8 cellular contexts compared by ENCODE assay signal in genomic region chr19:13848811-13849241, GRCh38. TPM values are rescaled to one million over a fixed set of nuclear protein-coding genes. Genes with fewer than 3 reads are reported as not detected.
DNase-seq lines count a peak whose midpoint lies in the region; ATAC-seq and TF ChIP-seq lines count a peak whose summit lies in the region.

No MANE protein-coding gene starts in this region.

- H3K4me1 ChIP-seq in left lung, result peaks cover 26 to 90% of the 10 kb centered on the region in 2 donors

- H3K27ac ChIP-seq in left lung (peak overlapping the region; percentile 98 to 99), substantia nigra (ENCODE audit: low read depth, low read length, poor library complexity, severe bottlenecking) (peak overlapping the region; percentile 45)

- DNase-seq in activated CD4-positive, alpha-beta T cell treated with anti-CD3 and anti-CD28 coated beads for 36 hours, result no peak
- no peak for DNase-seq in activated CD4-positive, alpha-beta T cell treated with anti-CD3 and anti-CD28 coated beads, Interleukin-2, amount 50 U/mL, for 1 hour
- DNase-seq in left lung (no peak), substantia nigra (lab: John Stamatoyannopoulos, UW) (no peak), NCI-H1436 (lab: John Stamatoyannopoulos, UW) (no peak), HuH-7.5 (ENCODE audit: low spot score) (no peak)

- peak overlapping the region; percentile 33 for H3K4me3 Mint-ChIP-seq in activated CD4-positive, alpha-beta T cell treated with anti-CD3 and anti-CD28 coated beads for 36 hours
- H3K4me3 Mint-ChIP-seq in activated naive CD8-positive, alpha-beta T cell, result peak overlapping the region; percentile 68

- POLR2A ChIA-PET in activated CD4-positive, alpha-beta T cell treated with anti-CD3 and anti-CD28 coated beads for 36 hours (lab: Charles Lee), result no interaction called here

- no peak for ATAC-seq in activated CD4-positive, alpha-beta T cell treated with anti-CD3 and anti-CD28 coated beads for 36 hours
- no peak for ATAC-seq in left lung
- ATAC-seq in GM18909 (IDR thresholded peaks at IDR 0.05; ENCODE audit: poor library complexity, unreplicated experiment), result no peak

- CTCF ChIA-PET in activated CD4-positive, alpha-beta T cell treated with anti-CD3 and anti-CD28 coated beads for 36 hours (lab: Charles Lee), result interaction anchor here (1.2 kb wide), 1 partner anchor 16 kb away, joined by 3 read pairs; no protein-coding TSS in a partner anchor

- no peaks in the 10 kb centered on the region for H3K9me3 ChIP-seq in left lung

- H3K4me1 Mint-ChIP-seq in activated CD4-positive, alpha-beta T cell treated with anti-CD3 and anti-CD28 coated beads for 36 hours, result peaks cover 46% of the 10 kb centered on the region
- peaks cover 53% of the 10 kb centered on the region for H3K4me1 Mint-ChIP-seq in activated naive CD8-positive, alpha-beta T cell (ENCODE audit: low read depth)

- H3K36me3 ChIP-seq in left lung, result no peaks in the 10 kb centered on the region

- intact Hi-C loops in activated CD4-positive, alpha-beta T cell treated with anti-CD3 and anti-CD28 coated beads for 36 hours (cut with DNase I, micrococcal nuclease), result loop anchor here (5.0 to 10.0 kb wide), 3 partner anchors 533 to 1448 kb away; partner anchors contain the start of genes ADGRE5 (in 1 of the 2), IER2 (in 1 of the 2) and STX10 (in 1 of the 2)
- intact Hi-C loops in left lung (cut with DNase I), result no loop called here

- H3K4me3 ChIP-seq in left lung, result no peak overlapping the region

- H3K36me3 Mint-ChIP-seq in activated CD4-positive, alpha-beta T cell treated with anti-CD3 and anti-CD28 coated beads for 36 hours (ENCODE audit: low read depth), result no peaks in the 10 kb centered on the region
- no peaks in the 10 kb centered on the region for H3K36me3 Mint-ChIP-seq in activated naive CD8-positive, alpha-beta T cell

- H3K27me3 ChIP-seq in left lung, result no peaks in the 10 kb centered on the region

- TF ChIP-seq CTCF in left lung (IDR thresholded peaks at IDR 0.05), result no peak

- H3K27me3 Mint-ChIP-seq in activated CD4-positive, alpha-beta T cell treated with anti-CD3 and anti-CD28 coated beads for 36 hours, result no peaks in the 10 kb centered on the region
- H3K27me3 Mint-ChIP-seq in activated naive CD8-positive, alpha-beta T cell, result no peaks in the 10 kb centered on the region

- H3K9me3 Mint-ChIP-seq in activated CD4-positive, alpha-beta T cell treated with anti-CD3 and anti-CD28 coated beads for 36 hours (ENCODE audit: low read depth), result no peaks in the 10 kb centered on the region
- no peaks in the 10 kb centered on the region for H3K9me3 Mint-ChIP-seq in activated naive CD8-positive, alpha-beta T cell (ENCODE audit: low read depth)

- H3K27ac Mint-ChIP-seq in activated CD4-positive, alpha-beta T cell treated with anti-CD3 and anti-CD28 coated beads for 36 hours, result peak overlapping the region; percentile 77
- peak overlapping the region; percentile 34 for H3K27ac Mint-ChIP-seq in activated naive CD8-positive, alpha-beta T cell

RNA-seq across cellular contexts. Expression of gene NANOS3, which starts 28.1 kb away (rescaled TPM):
- 1 to 10 TPM; 1.2 to 1.6 TPM for total RNA-seq in activated CD4-positive, alpha-beta T cell treated with anti-CD3 and anti-CD28 coated beads for 36 hours
- total RNA-seq in left lung, result 1 to 10 TPM in 1 of 2 donors, under 1 TPM in 1; 0.89 to 1.8 TPM

RNA-seq across cellular contexts. Expression of gene ZSWIM4, which starts 53.6 kb away (rescaled TPM):
- 1 to 10 TPM; 5.6 to 5.8 TPM for total RNA-seq in activated CD4-positive, alpha-beta T cell treated with anti-CD3 and anti-CD28 coated beads for 36 hours
- total RNA-seq in left lung, result 10 to 100 TPM in 1 of 2 donors, 1 to 10 TPM in 1; 6.6 to 14.3 TPM

RNA-seq across cellular contexts. Expression of gene BRME1, which starts 57.1 kb away (rescaled TPM):
- total RNA-seq in activated CD4-positive, alpha-beta T cell treated with anti-CD3 and anti-CD28 coated beads for 36 hours, result 1 to 10 TPM; 5.3 to 5.5 TPM
- 1 to 10 TPM; 3.7 to 4.2 TPM for total RNA-seq in left lung

RNA-seq across cellular contexts. Expression of gene CC2D1A, which starts 57.2 kb away (rescaled TPM):
- total RNA-seq in activated CD4-positive, alpha-beta T cell treated with anti-CD3 and anti-CD28 coated beads for 36 hours, result 10 to 100 TPM; 30.2 to 34.3 TPM
- total RNA-seq in left lung, result 10 to 100 TPM; 30.8 to 33.7 TPM

Comparison
In these comparisons a context has a peak if more than half of its experiments do, and no peak if none do; other contexts are left out.
1. intact Hi-C loops: an anchor here in activated CD4-positive, alpha-beta T cell treated with anti-CD3 and anti-CD28 coated beads for 36 hours (5.0 to 10.0 kb wide); none called in left lung.